Comparison of ENCODE assay signal across 21 cellular contexts in the genomic region with DNA sequence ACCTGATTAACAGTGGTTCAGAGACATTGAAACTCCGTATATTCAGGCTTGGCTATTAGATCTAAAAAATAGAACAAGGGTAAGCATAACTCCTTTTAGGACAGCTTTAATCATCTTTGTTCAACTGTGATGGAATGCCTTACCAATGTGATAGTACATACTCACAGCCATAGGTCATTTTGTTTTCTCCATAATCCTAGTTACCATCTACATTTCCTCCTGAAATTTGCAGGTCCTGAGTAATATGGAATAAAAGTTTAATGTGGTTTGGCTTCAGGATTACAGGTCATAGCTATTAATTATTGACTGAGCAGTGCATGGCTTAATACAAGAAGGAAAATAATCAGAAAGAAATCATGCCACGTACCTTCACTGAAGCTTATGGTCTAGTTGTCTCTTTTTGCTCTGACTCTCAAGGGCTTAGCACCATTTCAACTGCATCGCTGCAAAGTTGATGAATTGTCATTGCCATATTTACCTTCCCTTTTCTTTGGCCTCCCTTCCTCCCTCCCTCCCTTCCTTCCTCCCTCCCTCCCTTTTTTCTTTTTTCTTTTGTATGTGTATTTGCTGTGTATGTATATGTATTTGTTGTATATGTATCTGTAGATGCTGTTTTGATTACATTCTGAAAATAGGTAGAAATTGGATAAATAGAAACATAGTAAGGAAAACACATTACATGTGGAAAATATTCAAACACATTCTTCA.
A peak's percentile ranks its signal among the peaks of the same experiment; 100 is the strongest.
DNase-seq lines count a peak whose midpoint lies in the region; ATAC-seq and TF ChIP-seq lines count a peak whose summit lies in the region.
"Had no signal": no experiment of that assay in that cellular context is flagged by ENCODE, and none has a peak within 500 bp of the region (broad histone marks: within the 10 kb centered on the region; RNA-seq: fewer than 3 reads in every experiment).

No MANE protein-coding gene starts in this region.

- peaks cover 63% of the 10 kb centered on the region for H3K4me1 Mint-ChIP-seq in WTC11
- H3K4me1 Mint-ChIP-seq: activated CD4-positive, alpha-beta T cell treated with anti-CD3 and anti-CD28 coated beads, Interleukin-2, amount 10 ng/mL, durations not matched to agents 7 days and 5 days had no signal

- no peak overlapping the region for H3K4me3 ChIP-seq in kidney epithelial cell (ENCODE audit: low read depth, low read length)
- H3K4me3 ChIP-seq in smooth muscle cell: no peak overlapping the region
- H3K4me3 ChIP-seq: BLaER1, body of pancreas, prostate gland, SK-N-MC, suprapubic skin had no signal

- no peak overlapping the region for H3K27ac ChIP-seq in smooth muscle cell (ENCODE audit: low read depth)
- H3K27ac ChIP-seq: BLaER1, body of pancreas, foreskin keratinocyte, prostate gland, SK-N-MC, suprapubic skin had no signal

- no peaks in the 10 kb centered on the region for H3F3A ChIP-seq in smooth muscle cell (ENCODE audit: low read depth)

- TF ChIP-seq CTCF in WTC11 (IDR thresholded peaks at IDR 0.05) (no peak), kidney epithelial cell (IDR thresholded peaks at IDR 0.05; ENCODE audit: insufficient read depth, low read length, poor library complexity, severe bottlenecking) (no peak), smooth muscle cell (IDR thresholded peaks at IDR 0.05; ENCODE audit: borderline replicate concordance, insufficient read depth, poor library complexity, severe bottlenecking) (no peak), GM13977 (IDR thresholded peaks at IDR 0.05; ENCODE audit: extremely low read depth, insufficient read depth, missing control alignments) (no peak)

- WGBS in smooth muscle cell (ENCODE audit: low lambda C conversion rate): 76% methylated on average over 3 of the region's 3 CpGs

- H3K4me2 ChIP-seq in smooth muscle cell: peak overlapping the region; percentile 18
- H3K4me2 ChIP-seq: BLaER1 had no signal

- H3K36me3 ChIP-seq in kidney epithelial cell (ENCODE audit: control insufficient read depth, insufficient read depth, low read length) (no peaks in the 10 kb centered on the region), smooth muscle cell (ENCODE audit: low read depth) (no peaks in the 10 kb centered on the region)
- H3K36me3 ChIP-seq: BLaER1, prostate gland, suprapubic skin had no signal

- CTCF ChIA-PET in WTC11 (lab: Charles Lee): no interaction called here

- H2AFZ ChIP-seq in smooth muscle cell (ENCODE audit: low read depth): no peak overlapping the region

- no peak overlapping the region for H3K4me3 Mint-ChIP-seq in WTC11
- H3K4me3 Mint-ChIP-seq: activated CD4-positive, alpha-beta T cell treated with anti-CD3 and anti-CD28 coated beads, Interleukin-2, amount 10 ng/mL, durations not matched to agents 7 days and 5 days; naive B cell had no signal

- DNase-seq in HT-29 (ENCODE audit: low spot score): peak; percentile 65
- DNase-seq in WTC11 (ENCODE audit: low spot score): no peak
- DNase-seq in kidney epithelial cell (ENCODE audit: low read depth): peak; percentile 69
- DNase-seq in smooth muscle cell (lab: John Stamatoyannopoulos, UW; ENCODE audit: unreplicated experiment): no peak
- DNase-seq in GM13977 (ENCODE audit: low spot score): no peak
- no peak for DNase-seq in central memory CD4-positive, alpha-beta T cell
- DNase-seq: activated CD4-positive, alpha-beta T cell treated with anti-CD3 and anti-CD28 coated beads, Interleukin-2, amount 10 ng/mL, durations not matched to agents 7 days and 5 days; activated naive CD4-positive, alpha-beta T cell treated with anti-CD3 and anti-CD28 coated beads, Interleukin-2, amount 50 U/mL, for 16 hours; body of pancreas; foreskin keratinocyte; GDM1; left ventricle myocardium superior; naive B cell; NCI-H1417; NCI-H526; OCI-M1 had no signal

- in situ Hi-C loops in GM13977 (cut with MboI; ENCODE audit: low pct_unique_long_range_greater_than_20kb, low sequenced_read_pairs, unreplicated experiment): no loop called here

- no peak overlapping the region for H3K9ac ChIP-seq in smooth muscle cell (ENCODE audit: low read depth)
- H3K9ac ChIP-seq: BLaER1 had no signal

- no peaks in the 10 kb centered on the region for H3K36me3 Mint-ChIP-seq in WTC11
- H3K36me3 Mint-ChIP-seq: naive B cell had no signal

- peaks cover 43% of the 10 kb centered on the region for H3K4me1 ChIP-seq in smooth muscle cell (ENCODE audit: low read depth)
- H3K4me1 ChIP-seq: foreskin keratinocyte, prostate gland, suprapubic skin had no signal

- H3K27me3 ChIP-seq in kidney epithelial cell (ENCODE audit: control insufficient read depth, insufficient read depth, low read length): no peaks in the 10 kb centered on the region
- no peaks in the 10 kb centered on the region for H3K27me3 ChIP-seq in smooth muscle cell (ENCODE audit: low read depth)
- H3K27me3 ChIP-seq: BLaER1, body of pancreas, foreskin keratinocyte, suprapubic skin had no signal

- POLR2A ChIA-PET in WTC11 (lab: Charles Lee): no interaction called here

- no peaks in the 10 kb centered on the region; the same call in 1 of the 2 replicates for H3K27me3 Mint-ChIP-seq in WTC11 (ENCODE audit: low read depth)
- H3K27me3 Mint-ChIP-seq: activated CD4-positive, alpha-beta T cell treated with anti-CD3 and anti-CD28 coated beads, Interleukin-2, amount 10 ng/mL, durations not matched to agents 7 days and 5 days; naive B cell had no signal

- no peaks in the 10 kb centered on the region for H3K79me2 ChIP-seq in smooth muscle cell (ENCODE audit: low read depth)

- no peaks in the 10 kb centered on the region; the same call in 1 of the 2 replicates for H3K9me3 Mint-ChIP-seq in WTC11

- H4K20me1 ChIP-seq in smooth muscle cell (ENCODE audit: low read depth): no peaks in the 10 kb centered on the region
- H4K20me1 ChIP-seq: BLaER1 had no signal

- no peak for ATAC-seq in WTC11
- ATAC-seq in GM18511 (IDR thresholded peaks at IDR 0.05; ENCODE audit: unreplicated experiment): no peak
- ATAC-seq: body of pancreas, foreskin keratinocyte, left ventricle myocardium superior had no signal

- no peaks in the 10 kb centered on the region for H3K9me3 ChIP-seq in smooth muscle cell (replicated peaks; ENCODE audit: low read depth)
- H3K9me3 ChIP-seq: body of pancreas, prostate gland, suprapubic skin had no signal

- peak overlapping the region; percentile 72 for H3K27ac Mint-ChIP-seq in WTC11
- H3K27ac Mint-ChIP-seq: activated CD4-positive, alpha-beta T cell treated with anti-CD3 and anti-CD28 coated beads, Interleukin-2, amount 10 ng/mL, durations not matched to agents 7 days and 5 days; naive B cell had no signal

TF ChIP-seq in WTC11, 78 proteins besides CTCF, POLR2A, EP300 and RAD21 (continues in another document):
- TF ChIP-seq PRRX2 (CRISPR knock-in tag; IDR thresholded peaks at IDR 0.05) (no peak), ZBTB21 (CRISPR knock-in tag; IDR thresholded peaks at IDR 0.05; ENCODE audit: borderline replicate concordance) (no peak), NR2C2 (CRISPR knock-in tag; IDR thresholded peaks at IDR 0.05) (no peak), ZNF532 (CRISPR knock-in tag; IDR thresholded peaks at IDR 0.05; ENCODE audit: borderline replicate concordance) (no peak), CREM (CRISPR knock-in tag; IDR thresholded peaks at IDR 0.05) (no peak), USF1 (CRISPR knock-in tag; IDR thresholded peaks at IDR 0.05) (no peak), ESRRA (CRISPR knock-in tag; IDR thresholded peaks at IDR 0.05; ENCODE audit: borderline replicate concordance) (no peak)
- TF ChIP-seq, protein P1, sequence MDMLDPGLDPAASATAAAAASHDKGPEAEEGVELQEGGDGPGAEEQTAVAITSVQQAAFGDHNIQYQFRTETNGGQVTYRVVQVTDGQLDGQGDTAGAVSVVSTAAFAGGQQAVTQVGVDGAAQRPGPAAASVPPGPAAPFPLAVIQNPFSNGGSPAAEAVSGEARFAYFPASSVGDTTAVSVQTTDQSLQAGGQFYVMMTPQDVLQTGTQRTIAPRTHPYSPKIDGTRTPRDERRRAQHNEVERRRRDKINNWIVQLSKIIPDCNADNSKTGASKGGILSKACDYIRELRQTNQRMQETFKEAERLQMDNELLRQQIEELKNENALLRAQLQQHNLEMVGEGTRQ (CRISPR knock-in tag; IDR thresholded peaks at IDR 0.05): no peak

Comparison
In these comparisons a context has a peak if more than half of its experiments do, and no peak if none do; other contexts are left out.
1. DNase-seq: peak in HT-29 (single experiment) and kidney epithelial cell (single experiment); none in WTC11 (single experiment), smooth muscle cell (single experiment), GM13977 (single experiment) and central memory CD4-positive, alpha-beta T cell (single experiment).